Comparison of ENCODE assay signal across 14 cellular contexts in genomic region chr4:48379587-48380140, GRCh38.
"Had no signal": no experiment of that assay in that cellular context is flagged by ENCODE, and none has a peak within 500 bp of the region (broad histone marks: within the 10 kb centered on the region; RNA-seq: fewer than 3 reads in every experiment).

No MANE protein-coding gene starts in this region.

- H3K4me3 Mint-ChIP-seq: activated CD8-positive, alpha-beta T cell treated with anti-CD3 and anti-CD28 coated beads for 36 hours; activated T-cell treated with anti-CD3 and anti-CD28 coated beads, Interleukin-2, amount 50 U/mL, for 72 hours; nephron progenitor cell had no signal

- ATAC-seq: activated CD8-positive, alpha-beta T cell treated with anti-CD3 and anti-CD28 coated beads for 36 hours; activated T-cell treated with anti-CD3 and anti-CD28 coated beads, Interleukin-2, amount 50 U/mL, for 72 hours had no signal

- H3K9me3 Mint-ChIP-seq: activated CD8-positive, alpha-beta T cell treated with anti-CD3 and anti-CD28 coated beads for 36 hours; activated T-cell treated with anti-CD3 and anti-CD28 coated beads, Interleukin-2, amount 50 U/mL, for 72 hours; nephron progenitor cell had no signal

- DNase-seq: activated CD4-positive, alpha-beta T cell treated with anti-CD3 and anti-CD28 coated beads for 4 hours; activated CD8-positive, alpha-beta memory T cell treated with anti-CD3 and anti-CD28 coated beads, Interleukin-2, amount 50 U/mL, for 4 hours; activated CD8-positive, alpha-beta T cell treated with anti-CD3 and anti-CD28 coated beads for 36 hours; activated naive CD4-positive, alpha-beta T cell; activated T-cell treated with anti-CD3 and anti-CD28 coated beads, Interleukin-2, amount 50 U/mL, for 72 hours; caudate nucleus; effector CD4-positive, alpha-beta T cell; nephron progenitor cell; stimulated activated CD4-positive, alpha-beta T cell treated with anti-CD3 and anti-CD28 coated beads, Interleukin-12 subunit alpha, Interleukin-12 subunit beta, amount 100 ng/mL, for 4 hours; stimulated activated naive CD4-positive, alpha-beta T cell treated with Interleukin-2 at 50 U/mL for 16 hours; T1000; trophoblast cell had no signal

- H3K4me1 Mint-ChIP-seq: nephron progenitor cell had no signal

- H3K27me3 Mint-ChIP-seq: activated CD8-positive, alpha-beta T cell treated with anti-CD3 and anti-CD28 coated beads for 36 hours had no signal

- H3K4me3 ChIP-seq: coronary artery had no signal

- H3K27ac ChIP-seq: coronary artery, VCaP had no signal

- H3K27ac Mint-ChIP-seq: activated CD8-positive, alpha-beta T cell treated with anti-CD3 and anti-CD28 coated beads for 36 hours; activated T-cell treated with anti-CD3 and anti-CD28 coated beads, Interleukin-2, amount 50 U/mL, for 72 hours; nephron progenitor cell had no signal
